ENCODE assay signal across 15 cellular contexts in the genomic region with DNA sequence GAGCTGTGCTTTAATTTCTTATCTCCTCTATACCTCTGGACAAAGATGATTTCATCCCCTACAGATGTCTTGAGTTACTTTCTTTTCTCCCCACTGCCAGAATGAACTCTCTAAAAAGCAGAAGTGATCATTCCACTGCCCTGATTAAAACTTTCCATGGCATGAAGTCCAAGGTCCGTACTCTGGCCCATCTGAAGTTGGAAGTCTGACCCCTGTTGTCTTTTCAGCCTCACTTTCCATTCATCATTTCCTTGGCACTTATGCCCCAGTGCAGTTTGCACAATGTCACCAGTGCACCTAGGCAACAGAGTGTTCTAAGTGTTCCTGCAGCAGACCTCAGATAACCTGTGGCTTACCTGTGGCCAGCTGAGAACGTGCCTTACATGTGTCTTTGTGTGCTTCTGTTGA.
DNase-seq lines count a peak whose midpoint lies in the region; ATAC-seq, FAIRE-seq and TF ChIP-seq lines count a peak whose summit lies in the region.
"Had no signal": no experiment of that assay in that cellular context is flagged by ENCODE, and none has a peak within 500 bp of the region (broad histone marks: within the 10 kb centered on the region; RNA-seq: fewer than 3 reads in every experiment).

No MANE protein-coding gene starts in this region.

- no peaks in the 10 kb centered on the region for H3K9me2 ChIP-seq in MM.1S (replicated peaks; ENCODE audit: insufficient read depth, low read length)

- no peak overlapping the region for H2AFZ ChIP-seq in MM.1S (ENCODE audit: low read length)

- ATAC-seq in GM19455 (IDR thresholded peaks at IDR 0.05; ENCODE audit: unreplicated experiment) = peak; percentile 39
- peak; percentile 46 for ATAC-seq in HG03432 (IDR thresholded peaks at IDR 0.05; ENCODE audit: unreplicated experiment)
- ATAC-seq: naive thymus-derived CD4-positive, alpha-beta T cell had no signal

- no peaks in the 10 kb centered on the region for H3K27me3 ChIP-seq in bronchial epithelial cell (ENCODE audit: control insufficient read depth, insufficient read depth, low read length)
- no peaks in the 10 kb centered on the region for H3K27me3 ChIP-seq in small intestine (ENCODE audit: control insufficient read depth in 2 of 2, insufficient read depth in 2 of 2, low read length in 2 of 2)
- no peaks in the 10 kb centered on the region for H3K27me3 ChIP-seq in MM.1S (replicated peaks; ENCODE audit: insufficient read depth, low read length)
- H3K27me3 ChIP-seq: sigmoid colon had no signal

- 4 to 42% (median 20%) methylated on average over 2 of the region's 2 CpGs for WGBS in small intestine, 3 donors

- DNase-seq in bronchial epithelial cell (ENCODE audit: low read depth) (no peak), small intestine (peak; percentile 28), NCI-H82 treated with DMSO at 0.1 percent for 48 hours (lab: John Stamatoyannopoulos, UW; ENCODE audit: unreplicated experiment) (no peak), MM.1S (no peak), NCI-H187 (lab: John Stamatoyannopoulos, UW) (no peak), DMS 273 (lab: John Stamatoyannopoulos, UW; ENCODE audit: unreplicated experiment) (no peak)
- DNase-seq: activated CD4-positive, alpha-beta memory T cell treated with anti-CD3 and anti-CD28 coated beads, Interleukin-2, amount 10 ng/mL, durations not matched to agents 7 days and 5 days; EL; naive thymus-derived CD4-positive, alpha-beta T cell; NCI-H510A; sigmoid colon; substantia nigra had no signal

- TF ChIP-seq CTCF in bronchial epithelial cell (IDR thresholded peaks at IDR 0.05; ENCODE audit: insufficient read depth, low read length, severe bottlenecking) = no peak
- TF ChIP-seq CTCF in MM.1S (IDR thresholded peaks at IDR 0.05; ENCODE audit: low read length) = no peak

- H3K36me3 ChIP-seq in bronchial epithelial cell (ENCODE audit: control insufficient read depth, insufficient read depth, low read length) = no peaks in the 10 kb centered on the region
- no peaks in the 10 kb centered on the region for H3K36me3 ChIP-seq in small intestine (ENCODE audit: control insufficient read depth in 2 of 2, insufficient read depth in 2 of 2, low read length in 2 of 2)
- H3K36me3 ChIP-seq in MM.1S (replicated peaks; ENCODE audit: insufficient read depth, low read length) = no peaks in the 10 kb centered on the region
- H3K36me3 ChIP-seq: sigmoid colon had no signal

- H3K79me2 ChIP-seq in MM.1S (ENCODE audit: low read length) = no peaks in the 10 kb centered on the region

- H3F3A ChIP-seq in MM.1S (ENCODE audit: insufficient read depth, low read length) = no peaks in the 10 kb centered on the region

- no peak overlapping the region for H3K4me2 ChIP-seq in MM.1S (ENCODE audit: low read depth, low read length)

- no peak overlapping the region for H3K9ac ChIP-seq in MM.1S (ENCODE audit: low read length)

- H3K27ac ChIP-seq in small intestine (ENCODE audit: low read depth in 1 of 2, low read length in 1 of 2) (no peak overlapping the region), MM.1S (ENCODE audit: low read length) (no peak overlapping the region)
- H3K27ac ChIP-seq: C4-2B, sigmoid colon had no signal

- no peaks in the 10 kb centered on the region for H4K20me1 ChIP-seq in MM.1S (ENCODE audit: insufficient read depth, low read length)

- FAIRE-seq in bronchial epithelial cell (lab: Jason Lieb, UNC) (peak; percentile 94), small intestine (lab: Jason Lieb, UNC) (no peak)

- H3K4me1 ChIP-seq in small intestine (ENCODE audit: control insufficient read depth in 2 of 2, insufficient read depth in 1 of 2, low read depth in 1 of 2, low read length in 1 of 2) (no peaks in the 10 kb centered on the region), MM.1S (ENCODE audit: low read length) (peaks cover 7% of the 10 kb centered on the region; the same call in 1 of the 2 replicates)

- H3K4me3 ChIP-seq in bronchial epithelial cell (ENCODE audit: low read depth, low read length) (no peak overlapping the region), small intestine (ENCODE audit: low read depth in 1 of 2, low read length in 2 of 2) (no peak overlapping the region), MM.1S (ENCODE audit: low read length) (no peak overlapping the region)
- H3K4me3 ChIP-seq: sigmoid colon had no signal

- H3K9me3 ChIP-seq in small intestine (ENCODE audit: control insufficient read depth, low read depth) (no peaks in the 10 kb centered on the region), MM.1S (replicated peaks; ENCODE audit: insufficient read depth, low read length) (no peaks in the 10 kb centered on the region)
- H3K9me3 ChIP-seq: sigmoid colon had no signal
